Comparison of ENCODE assay signal across 13 cellular contexts in genomic region chr6:27168586-27169443, GRCh38.
DNase-seq lines count a peak whose midpoint lies in the region; ATAC-seq lines count a peak whose summit lies in the region.
"Had no signal": no experiment of that assay in that cellular context is flagged by ENCODE, and none has a peak within 500 bp of the region (broad histone marks: within the 10 kb centered on the region; RNA-seq: fewer than 3 reads in every experiment).

No MANE protein-coding gene starts in this region.

- H3K36me3 Mint-ChIP-seq in activated naive CD4-positive, alpha-beta T cell treated with anti-CD3 and anti-CD28 coated beads for 36 hours (ENCODE audit: low read depth), result no peaks in the 10 kb centered on the region
- no peaks in the 10 kb centered on the region for H3K36me3 Mint-ChIP-seq in activated naive CD8-positive, alpha-beta T cell treated with anti-CD3 and anti-CD28 coated beads, Interleukin-2, amount 50 U/mL, for 24 hours (ENCODE audit: low read depth)

- H3K9me3 ChIP-seq in GM23248 (ENCODE audit: low read depth), result no peaks in the 10 kb centered on the region
- no peaks in the 10 kb centered on the region for H3K9me3 ChIP-seq in SJSA1 (replicated peaks)

- H2AFZ ChIP-seq in GM23248, result peak overlapping the region; percentile 77

- H3K27me3 ChIP-seq in GM23248 (replicated peaks; ENCODE audit: insufficient read depth) (no peaks in the 10 kb centered on the region), SJSA1 (replicated peaks) (no peaks in the 10 kb centered on the region)

- no peaks in the 10 kb centered on the region for H3K4me1 Mint-ChIP-seq in activated naive CD4-positive, alpha-beta T cell treated with anti-CD3 and anti-CD28 coated beads for 36 hours (ENCODE audit: low read depth)
- H3K4me1 Mint-ChIP-seq in activated naive CD8-positive, alpha-beta T cell treated with anti-CD3 and anti-CD28 coated beads, Interleukin-2, amount 50 U/mL, for 24 hours, result no peaks in the 10 kb centered on the region

- no peak overlapping the region for H3K4me3 Mint-ChIP-seq in activated naive CD4-positive, alpha-beta T cell treated with anti-CD3 and anti-CD28 coated beads for 36 hours
- no peak overlapping the region for H3K4me3 Mint-ChIP-seq in activated naive CD8-positive, alpha-beta T cell treated with anti-CD3 and anti-CD28 coated beads, Interleukin-2, amount 50 U/mL, for 24 hours
- H3K4me3 Mint-ChIP-seq: nephron; T-helper 1 cell treated with Interleukin-12 subunit alpha and Interleukin-12 subunit beta and Interleukin-4 antibody, amounts not matched to agents 30 μg/mL and 1 μg/mL, for 36 hours had no signal

- no peaks in the 10 kb centered on the region for H3K9me2 ChIP-seq in GM23248 (ENCODE audit: insufficient read depth)

- H3K79me2 ChIP-seq in GM23248 (ENCODE audit: insufficient read depth), result no peaks in the 10 kb centered on the region

- peak overlapping the region; percentile 83 for H3K4me2 ChIP-seq in GM23248 (ENCODE audit: unreplicated experiment)

- no peak for ATAC-seq in HG03378 (IDR thresholded peaks at IDR 0.05; ENCODE audit: unreplicated experiment)
- no peak for ATAC-seq in activated naive CD8-positive, alpha-beta T cell treated with anti-CD3 and anti-CD28 coated beads, Interleukin-2, amount 50 U/mL, for 24 hours

- no peaks in the 10 kb centered on the region for H3K36me3 ChIP-seq in GM23248 (ENCODE audit: low read depth)
- no peaks in the 10 kb centered on the region for H3K36me3 ChIP-seq in SJSA1

- in situ Hi-C loops in GM23248 (cut with MboI), result no loop called here

- H3K27ac ChIP-seq in GM23248 (peak overlapping the region; percentile 80), SJSA1 (peak overlapping the region; percentile 30; the same call in 1 of the 2 replicates), epithelial cell of prostate (peak overlapping the region; percentile 46)

- DNase-seq in GM23248, result peak; percentile 82
- peak in 1 of 2 experiments; percentile 29 for DNase-seq in SJSA1 (ENCODE audit: low read depth in 1 of 2, low spot score in 2 of 2)
- no peak for DNase-seq in epithelial cell of prostate (ENCODE audit: low read depth, low spot score)
- peak; percentile 65 for DNase-seq in non-pigmented ciliary epithelial cell (ENCODE audit: low read depth)
- DNase-seq in activated naive CD4-positive, alpha-beta T cell treated with anti-CD3 and anti-CD28 coated beads for 36 hours, result no peak
- no peak for DNase-seq in activated naive CD8-positive, alpha-beta T cell treated with anti-CD3 and anti-CD28 coated beads, Interleukin-2, amount 50 U/mL, for 24 hours
- DNase-seq in central memory CD4-positive, alpha-beta T cell, result no peak
- DNase-seq: amygdala, NCI-H1417 treated with DMSO at 0.1 percent for 48 hours, NCI-H526 treated with DMSO at 0.1 percent for 48 hours had no signal

- CTCF ChIA-PET in activated naive CD4-positive, alpha-beta T cell treated with anti-CD3 and anti-CD28 coated beads for 36 hours (lab: Charles Lee), result no interaction called here

- WGBS in GM23248 (ENCODE audit: low coverage in 1 of 2, low lambda C conversion rate in 2 of 2, missing lambda C conversion rate in 2 of 2), 2 experiments, result 17 to 26% methylated on average over 5 of the region's 5 CpGs

- H3F3A ChIP-seq in GM23248 (ENCODE audit: insufficient read depth), result peaks cover 31% of the 10 kb centered on the region

- peak overlapping the region; percentile 53 for H3K9ac ChIP-seq in GM23248

- H3K4me1 ChIP-seq in GM23248 (ENCODE audit: insufficient read depth) (peaks cover 19% of the 10 kb centered on the region), SJSA1 (replicated peaks) (0 out of 2 replicates have a peak, but pooled peaks cover 4% of the 10 kb centered on the region)

- H3K27me3 Mint-ChIP-seq in activated naive CD4-positive, alpha-beta T cell treated with anti-CD3 and anti-CD28 coated beads for 36 hours (ENCODE audit: low read depth), result no peaks in the 10 kb centered on the region
- H3K27me3 Mint-ChIP-seq in activated naive CD8-positive, alpha-beta T cell treated with anti-CD3 and anti-CD28 coated beads, Interleukin-2, amount 50 U/mL, for 24 hours, result peaks cover 4% of the 10 kb centered on the region

- no peak overlapping the region for H3K27ac Mint-ChIP-seq in activated naive CD4-positive, alpha-beta T cell treated with anti-CD3 and anti-CD28 coated beads for 36 hours
- no peak overlapping the region for H3K27ac Mint-ChIP-seq in activated naive CD8-positive, alpha-beta T cell treated with anti-CD3 and anti-CD28 coated beads, Interleukin-2, amount 50 U/mL, for 24 hours
- H3K27ac Mint-ChIP-seq: T-helper 1 cell treated with Interleukin-12 subunit alpha and Interleukin-12 subunit beta and Interleukin-4 antibody, amounts not matched to agents 30 μg/mL and 1 μg/mL, for 36 hours had no signal

- no peaks in the 10 kb centered on the region for H4K20me1 ChIP-seq in GM23248 (ENCODE audit: insufficient read depth)

- H3K4me3 ChIP-seq in GM23248 (peak overlapping the region; percentile 54), SJSA1 (no peak overlapping the region)

- intact Hi-C loops in activated naive CD4-positive, alpha-beta T cell treated with anti-CD3 and anti-CD28 coated beads for 36 hours (cut with micrococcal nuclease), result no loop called here

- H3K9me3 Mint-ChIP-seq in activated naive CD4-positive, alpha-beta T cell treated with anti-CD3 and anti-CD28 coated beads for 36 hours, result no peaks in the 10 kb centered on the region
- peaks cover 5% of the 10 kb centered on the region for H3K9me3 Mint-ChIP-seq in activated naive CD8-positive, alpha-beta T cell treated with anti-CD3 and anti-CD28 coated beads, Interleukin-2, amount 50 U/mL, for 24 hours

Comparison
In these comparisons a context has a peak if more than half of its experiments do, and no peak if none do; other contexts are left out.
1. DNase-seq: peak in GM23248 (single experiment) and non-pigmented ciliary epithelial cell (single experiment); none in epithelial cell of prostate (single experiment), activated naive CD4-positive, alpha-beta T cell treated with anti-CD3 and anti-CD28 coated beads for 36 hours (single experiment), activated naive CD8-positive, alpha-beta T cell treated with anti-CD3 and anti-CD28 coated beads, Interleukin-2, amount 50 U/mL, for 24 hours (single experiment) and central memory CD4-positive, alpha-beta T cell (single experiment).
2. H3K27ac ChIP-seq: peak in every context shown above with its lines; median percentile 80 in GM23248; 46 in epithelial cell of prostate; 30 in SJSA1.